26 cellular contexts compared by ENCODE assay signal in the genomic region with DNA sequence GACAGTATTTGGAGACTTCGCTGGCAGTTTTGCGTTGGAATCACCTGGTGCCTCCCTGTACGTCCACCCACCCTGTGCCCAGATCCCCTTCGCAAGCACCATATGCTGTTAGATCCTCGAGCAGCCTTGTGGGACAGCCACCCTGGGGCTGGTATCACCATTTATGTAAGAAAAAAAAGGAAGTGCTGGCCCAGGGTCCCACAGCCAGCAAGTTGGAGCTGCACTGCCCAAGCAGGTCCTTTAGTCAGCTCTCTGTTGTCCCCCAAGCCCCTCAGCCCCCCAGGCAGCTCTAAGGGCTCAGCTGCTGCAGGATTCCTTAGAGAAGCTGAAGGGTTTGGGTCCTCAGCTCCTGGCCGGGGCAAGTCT.
DNase-seq lines count a peak whose midpoint lies in the region; ATAC-seq and TF ChIP-seq lines count a peak whose summit lies in the region.
"Had no signal": no experiment of that assay in that cellular context is flagged by ENCODE, and none has a peak within 500 bp of the region (broad histone marks: within the 10 kb centered on the region; RNA-seq: fewer than 3 reads in every experiment).

No MANE protein-coding gene starts in this region.

- no peak overlapping the region for H3K4me3 Mint-ChIP-seq in activated CD4-positive, alpha-beta T cell treated with anti-CD3 and anti-CD28 coated beads, Interleukin-2, amount 10 ng/mL, durations not matched to agents 7 days and 5 days
- H3K4me3 Mint-ChIP-seq in activated T-helper 17 cell treated with anti-CD3 and anti-CD28 coated beads, Interleukin-2, amount 50 U/mL, for 72 hours, result no peak overlapping the region
- H3K4me3 Mint-ChIP-seq: activated naive CD4-positive, alpha-beta T cell treated with anti-CD3 and anti-CD28 coated beads, Interleukin-2, amount 50 U/mL, for 24 hours; nephron; stimulated activated naive B cell treated with anti-CD40 and anti-IgM and Interleukin-4, amounts not matched to agents 10 μg/mL and 1 μg/mL and 100 μg/mL, for 72 hours had no signal

- H3K9me3 ChIP-seq in Loucy (ENCODE audit: insufficient read depth, low read depth, low read length) (no peaks in the 10 kb centered on the region), gastroesophageal sphincter (no peaks in the 10 kb centered on the region)
- H3K9me3 ChIP-seq: BE2C, gastrocnemius medialis, mucosa of descending colon, upper lobe of right lung had no signal

- peak overlapping the region; percentile 81 for H3K4me2 ChIP-seq in Loucy (ENCODE audit: low read depth, low read length, poor library complexity, severe bottlenecking)
- H3K4me2 ChIP-seq: KMS-11 had no signal

- peak overlapping the region; percentile 65 for H3K9ac ChIP-seq in Loucy (ENCODE audit: low read depth, low read length, poor library complexity, severe bottlenecking)
- H3K9ac ChIP-seq: KMS-11 had no signal

- no peaks in the 10 kb centered on the region for H3K9me2 ChIP-seq in Loucy (replicated peaks; ENCODE audit: low read depth, low read length)

- no peaks in the 10 kb centered on the region for H3K36me3 ChIP-seq in Loucy (ENCODE audit: insufficient read depth, low read length)
- peaks cover 0 to 6% of the 10 kb centered on the region in 2 donors for H3K36me3 ChIP-seq in gastroesophageal sphincter
- H3K36me3 ChIP-seq: BE2C, gastrocnemius medialis, upper lobe of right lung had no signal

- no peak for TF ChIP-seq POLR2A in gastroesophageal sphincter (IDR thresholded peaks at IDR 0.05)

- DNase-seq in activated CD4-positive, alpha-beta T cell treated with anti-CD3 and anti-CD28 coated beads, Interleukin-2, amount 10 ng/mL, durations not matched to agents 7 days and 5 days, result no peak
- DNase-seq in activated CD4-positive, alpha-beta T cell treated with anti-CD3 and anti-CD28 coated beads for 4 hours, result no peak
- DNase-seq in posterior vena cava (ENCODE audit: low spot score) (peak; percentile 72), HEK293T (ENCODE audit: extremely low spot score) (no peak), RWPE1 (ENCODE audit: low spot score) (no peak)
- DNase-seq: BE2C; COR-L47; DMS53; gastrocnemius medialis; kidney glomerular epithelial cell; NCI-H1694; NCI-H748 treated with DMSO at 0.1 percent for 48 hours; retina; stimulated activated naive B cell treated with anti-CD40 and anti-IgM and Interleukin-4, amounts not matched to agents 10 μg/mL and 1 μg/mL and 100 μg/mL, for 72 hours; upper lobe of right lung had no signal

- H3K4me3 ChIP-seq in Loucy (ENCODE audit: low read length, poor library complexity, severe bottlenecking), result peak overlapping the region; percentile 60
- H3K4me3 ChIP-seq in gastroesophageal sphincter, result no peak overlapping the region
- H3K4me3 ChIP-seq: gastrocnemius medialis, lung, mucosa of descending colon, skin epidermis, upper lobe of right lung had no signal

- no peak for ATAC-seq in activated T-helper 17 cell treated with anti-CD3 and anti-CD28 coated beads, Interleukin-2, amount 50 U/mL, for 72 hours (replicated peaks)
- no peak for ATAC-seq in gastroesophageal sphincter
- ATAC-seq: activated CD4-positive, CD25-positive, alpha-beta regulatory T cell treated with anti-CD3 and anti-CD28 coated beads, Interleukin-2, amount 50 U/mL, for 24 hours; gastrocnemius medialis; mucosa of descending colon; upper lobe of right lung had no signal

- no peak overlapping the region for H3K27ac ChIP-seq in RWPE1
- H3K27ac ChIP-seq in gastroesophageal sphincter, result no peak overlapping the region
- H3K27ac ChIP-seq: gastrocnemius medialis, KMS-11, upper lobe of right lung had no signal

- CTCF ChIA-PET in activated CD4-positive, alpha-beta T cell treated with anti-CD3 and anti-CD28 coated beads, Interleukin-2, amount 10 ng/mL, durations not matched to agents 7 days and 5 days (lab: Charles Lee), result interaction anchor here (0.9 kb wide), 1 partner anchor 394 kb away, joined by 3 read pairs; a partner anchor contains a TSS
- CTCF ChIA-PET in HEK293T (lab: Yijun Ruan, JAX) (no interaction called here), RWPE1 (lab: Yijun Ruan, JAX) (interaction anchor here (1.0 kb wide), 1 partner anchor 62 kb away, joined by 6 read pairs; no protein-coding TSS in a partner anchor)

- intact Hi-C loops in posterior vena cava (cut with DNase I), result loop anchor here in 1 of 2 donors (10.0 kb wide), 1 partner anchor 52 kb away; no protein-coding TSS in a partner anchor

- H3K27me3 ChIP-seq in Loucy (ENCODE audit: insufficient read depth, low read length, poor library complexity, severe bottlenecking) (no peaks in the 10 kb centered on the region), gastroesophageal sphincter (peaks cover 45% of the 10 kb centered on the region)
- H3K27me3 ChIP-seq: BE2C, upper lobe of right lung had no signal

- peak overlapping the region; percentile 13; the same call in 1 of the 2 replicates for H2AFZ ChIP-seq in Loucy (ENCODE audit: low read length)

- H3K79me2 ChIP-seq in Loucy (ENCODE audit: insufficient read depth, low read length), result no peaks in the 10 kb centered on the region

- no peaks in the 10 kb centered on the region for H3K27me3 Mint-ChIP-seq in activated CD4-positive, alpha-beta T cell treated with anti-CD3 and anti-CD28 coated beads, Interleukin-2, amount 10 ng/mL, durations not matched to agents 7 days and 5 days
- peaks cover 6% of the 10 kb centered on the region for H3K27me3 Mint-ChIP-seq in activated T-helper 17 cell treated with anti-CD3 and anti-CD28 coated beads, Interleukin-2, amount 50 U/mL, for 72 hours

- no peaks in the 10 kb centered on the region for H4K20me1 ChIP-seq in Loucy (ENCODE audit: insufficient read depth, low read length, poor library complexity, severe bottlenecking)

- WGBS in gastroesophageal sphincter (ENCODE audit: low coverage in 1 of 2), 2 donors, result 75 to 80% methylated on average over 1 to 5 of the region's 6 CpGs

- POLR2A ChIA-PET in activated CD4-positive, alpha-beta T cell treated with anti-CD3 and anti-CD28 coated beads, Interleukin-2, amount 10 ng/mL, durations not matched to agents 7 days and 5 days (lab: Charles Lee), result interaction anchor here (0.6 kb wide), 1 partner anchor 8 kb away, joined by 4 read pairs; no protein-coding TSS in a partner anchor
- POLR2A ChIA-PET in HEK293T (lab: Yijun Ruan, JAX), result no interaction called here
- POLR2A ChIA-PET in RWPE1 (lab: Yijun Ruan, JAX; ENCODE audit: low non-redundant PET), result no interaction called here

- TF ChIP-seq CTCF in Loucy (conservative IDR thresholded peaks at IDR 0.05; ENCODE audit: low read length) (no peak), RWPE1 (conservative IDR thresholded peaks at IDR 0.05; ENCODE audit: low read depth) (no peak), gastroesophageal sphincter (IDR thresholded peaks at IDR 0.05) (no peak)

- no peak for TF ChIP-seq EP300 in gastroesophageal sphincter (IDR thresholded peaks at IDR 0.05)

- peaks cover 45% of the 10 kb centered on the region for H3K4me1 ChIP-seq in Loucy (ENCODE audit: insufficient read depth, low read length, poor library complexity, severe bottlenecking)
- peaks cover 0 to 49% (median 0%) of the 10 kb centered on the region in 3 donors for H3K4me1 ChIP-seq in gastroesophageal sphincter
- H3K4me1 ChIP-seq: gastrocnemius medialis had no signal

- peaks cover 12% of the 10 kb centered on the region for H3K4me1 Mint-ChIP-seq in activated CD4-positive, alpha-beta T cell treated with anti-CD3 and anti-CD28 coated beads, Interleukin-2, amount 10 ng/mL, durations not matched to agents 7 days and 5 days
- peaks cover 9% of the 10 kb centered on the region for H3K4me1 Mint-ChIP-seq in activated T-helper 17 cell treated with anti-CD3 and anti-CD28 coated beads, Interleukin-2, amount 50 U/mL, for 72 hours

- peak overlapping the region; percentile 83 for H3K27ac Mint-ChIP-seq in activated CD4-positive, alpha-beta T cell treated with anti-CD3 and anti-CD28 coated beads, Interleukin-2, amount 10 ng/mL, durations not matched to agents 7 days and 5 days
- peak overlapping the region; percentile 34 for H3K27ac Mint-ChIP-seq in activated T-helper 17 cell treated with anti-CD3 and anti-CD28 coated beads, Interleukin-2, amount 50 U/mL, for 72 hours
- H3K27ac Mint-ChIP-seq: activated T-helper 2 cell treated with anti-CD3 and anti-CD28 coated beads, Interferon-gamma antibody, Interleukin-2, Interleukin-4, amounts not matched to agents 10 μg/mL and 5 μg/mL and 100 μg/mL, durations not matched to agents 14 hours and 24 hours and 36 hours; nephron; stimulated activated naive B cell treated with anti-CD40 and anti-IgM and Interleukin-4, amounts not matched to agents 10 μg/mL and 1 μg/mL and 100 μg/mL, for 72 hours had no signal

- H3K36me3 Mint-ChIP-seq in activated CD4-positive, alpha-beta T cell treated with anti-CD3 and anti-CD28 coated beads, Interleukin-2, amount 10 ng/mL, durations not matched to agents 7 days and 5 days (ENCODE audit: low read depth), result no peaks in the 10 kb centered on the region
- H3K36me3 Mint-ChIP-seq in activated T-helper 17 cell treated with anti-CD3 and anti-CD28 coated beads, Interleukin-2, amount 50 U/mL, for 72 hours (ENCODE audit: low read depth), result no peaks in the 10 kb centered on the region
- H3K36me3 Mint-ChIP-seq: activated naive CD4-positive, alpha-beta T cell treated with anti-CD3 and anti-CD28 coated beads, Interleukin-2, amount 50 U/mL, for 24 hours had no signal

- peaks cover 3% of the 10 kb centered on the region for H3K9me3 Mint-ChIP-seq in activated CD4-positive, alpha-beta T cell treated with anti-CD3 and anti-CD28 coated beads, Interleukin-2, amount 10 ng/mL, durations not matched to agents 7 days and 5 days
- no peaks in the 10 kb centered on the region for H3K9me3 Mint-ChIP-seq in activated T-helper 17 cell treated with anti-CD3 and anti-CD28 coated beads, Interleukin-2, amount 50 U/mL, for 72 hours
- H3K9me3 Mint-ChIP-seq: activated naive CD4-positive, alpha-beta T cell treated with anti-CD3 and anti-CD28 coated beads, Interleukin-2, amount 50 U/mL, for 24 hours; activated T-helper 2 cell treated with anti-CD3 and anti-CD28 coated beads, Interferon-gamma antibody, Interleukin-2, Interleukin-4, amounts not matched to agents 10 μg/mL and 5 μg/mL and 100 μg/mL, durations not matched to agents 14 hours and 24 hours and 36 hours; nephron had no signal

- H3F3A ChIP-seq in Loucy (ENCODE audit: low read depth), result no peaks in the 10 kb centered on the region

TF ChIP-seq in HEK293T, 16 proteins besides CTCF, POLR2A, EP300 and RAD21 (continues in another document):
- TF ChIP-seq NFRKB (IDR thresholded peaks at IDR 0.05), result no peak
- no peak for TF ChIP-seq FOXK2 (IDR thresholded peaks at IDR 0.05)
- no peak for TF ChIP-seq ZNF384 (IDR thresholded peaks at IDR 0.05)
- no peak for TF ChIP-seq CTBP1 (IDR thresholded peaks at IDR 0.05; ENCODE audit: borderline replicate concordance)
- no peak for TF ChIP-seq SUZ12 (IDR thresholded peaks at IDR 0.05)
- TF ChIP-seq, protein P1, sequence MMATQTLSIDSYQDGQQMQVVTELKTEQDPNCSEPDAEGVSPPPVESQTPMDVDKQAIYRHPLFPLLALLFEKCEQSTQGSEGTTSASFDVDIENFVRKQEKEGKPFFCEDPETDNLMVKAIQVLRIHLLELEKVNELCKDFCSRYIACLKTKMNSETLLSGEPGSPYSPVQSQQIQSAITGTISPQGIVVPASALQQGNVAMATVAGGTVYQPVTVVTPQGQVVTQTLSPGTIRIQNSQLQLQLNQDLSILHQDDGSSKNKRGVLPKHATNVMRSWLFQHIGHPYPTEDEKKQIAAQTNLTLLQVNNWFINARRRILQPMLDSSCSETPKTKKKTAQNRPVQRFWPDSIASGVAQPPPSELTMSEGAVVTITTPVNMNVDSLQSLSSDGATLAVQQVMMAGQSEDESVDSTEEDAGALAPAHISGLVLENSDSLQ (IDR thresholded peaks at IDR 0.05), result no peak
